In genomic region chr17:55549140-55549539, GRCh38 we compare ENCODE assay signal across 8 cellular contexts. TPM values are rescaled to one million over a fixed set of nuclear protein-coding genes. Genes with fewer than 3 reads are reported as not detected.
A peak's percentile ranks its signal among the peaks of the same experiment; 100 is the strongest.
DNase-seq lines count a peak whose midpoint lies in the region; ATAC-seq and TF ChIP-seq lines count a peak whose summit lies in the region.
"Had no signal": no experiment of that assay in that cellular context is flagged by ENCODE, and none has a peak within 500 bp of the region (broad histone marks: within the 10 kb centered on the region; RNA-seq: fewer than 3 reads in every experiment).

No MANE protein-coding gene starts in this region.

- no peaks in the 10 kb centered on the region for H3K36me3 Mint-ChIP-seq in neural crest cell (ENCODE audit: low read depth)
- peaks cover 6% of the 10 kb centered on the region for H3K36me3 Mint-ChIP-seq in nephron progenitor cell (ENCODE audit: low read depth)

- no peak for ATAC-seq in GM18511 (IDR thresholded peaks at IDR 0.05; ENCODE audit: unreplicated experiment)

- no peak overlapping the region for H3K9ac ChIP-seq in Karpas-422 (ENCODE audit: low read length)

- no peaks in the 10 kb centered on the region for H3K4me1 Mint-ChIP-seq in neural crest cell
- H3K4me1 Mint-ChIP-seq in nephron progenitor cell: peaks cover 5% of the 10 kb centered on the region

- H3K36me3 ChIP-seq in Karpas-422 (ENCODE audit: insufficient read depth, low read length): no peaks in the 10 kb centered on the region
- no peaks in the 10 kb centered on the region for H3K36me3 ChIP-seq in ascending aorta

- H3K79me2 ChIP-seq in Karpas-422 (ENCODE audit: low read length): no peaks in the 10 kb centered on the region

- TF ChIP-seq CTCF in GM12873 (IDR thresholded peaks at IDR 0.05; ENCODE audit: insufficient read depth, low read depth, low read length, missing control alignments) (peak; percentile 55), VCaP (conservative IDR thresholded peaks at IDR 0.05) (peak; percentile 47; the same call in 1 of the 2 replicates), neural crest cell (conservative IDR thresholded peaks at IDR 0.05) (peak; percentile 20), nephron progenitor cell (IDR thresholded peaks at IDR 0.05) (no peak), ascending aorta (IDR thresholded peaks at IDR 0.05) (peak in 1 of 3 experiments; percentile 11)

- H3K4me3 Mint-ChIP-seq in neural crest cell (no peak overlapping the region), nephron progenitor cell (no peak overlapping the region)

- no peaks in the 10 kb centered on the region for H3K9me3 ChIP-seq in Karpas-422 (ENCODE audit: low read length)
- no peaks in the 10 kb centered on the region for H3K9me3 ChIP-seq in ascending aorta

- H2AFZ ChIP-seq in Karpas-422 (ENCODE audit: low read length): no peak overlapping the region

- DNase-seq in Karpas-422: peak; percentile 74
- no peak for DNase-seq in neural crest cell (ENCODE audit: low read depth, low spot score)
- no peak for DNase-seq in nephron progenitor cell
- DNase-seq in ascending aorta (ENCODE audit: low spot score in 2 of 2): no peak
- DNase-seq: stimulated activated CD4-positive, alpha-beta T cell treated with anti-CD3 and anti-CD28 coated beads, Interleukin-4, amount 100 ng/mL, for 1 hour had no signal

- H3K4me3 ChIP-seq in Karpas-422 (ENCODE audit: low read length): no peak overlapping the region
- H3K4me3 ChIP-seq in ascending aorta: no peak overlapping the region

- peaks cover 7% of the 10 kb centered on the region for H3K9me3 Mint-ChIP-seq in neural crest cell
- H3K9me3 Mint-ChIP-seq in nephron progenitor cell: peaks cover 14% of the 10 kb centered on the region

- H3K27ac ChIP-seq in Karpas-422 (ENCODE audit: low read length) (no peak overlapping the region), VCaP (no peak overlapping the region), ascending aorta (no peak overlapping the region)

- H4K20me1 ChIP-seq in Karpas-422 (ENCODE audit: insufficient read depth, low read depth, low read length): no peaks in the 10 kb centered on the region

- intact Hi-C loops in ascending aorta (cut with DNase I): no loop called here

- H3K9me2 ChIP-seq in Karpas-422 (replicated peaks; ENCODE audit: insufficient read depth, low read length): no peaks in the 10 kb centered on the region

- H3K27me3 ChIP-seq in Karpas-422 (ENCODE audit: low read length): no peaks in the 10 kb centered on the region
- no peaks in the 10 kb centered on the region for H3K27me3 ChIP-seq in ascending aorta

- H3K27ac Mint-ChIP-seq in neural crest cell (ENCODE audit: unreplicated experiment): no peak overlapping the region
- no peak overlapping the region for H3K27ac Mint-ChIP-seq in nephron progenitor cell

- H3K4me2 ChIP-seq in Karpas-422 (ENCODE audit: low read depth, low read length, poor library complexity, severe bottlenecking): no peak overlapping the region

- H3K27me3 Mint-ChIP-seq in neural crest cell (ENCODE audit: low read depth) (peaks cover 5% of the 10 kb centered on the region), nephron progenitor cell (ENCODE audit: low read depth, poor library complexity) (peaks cover 5% of the 10 kb centered on the region)

- peaks cover 69% of the 10 kb centered on the region for H3K4me1 ChIP-seq in Karpas-422 (ENCODE audit: low read length)
- no peaks in the 10 kb centered on the region for H3K4me1 ChIP-seq in ascending aorta

RNA-seq across cellular contexts. Expression of gene SMIM36, which starts 37.9 kb away (rescaled TPM):
- total RNA-seq in Karpas-422 (2014; rRNA removed; shearing (Covaris generic); ENCODE audit: low replicate concordance): not detected in 2 replicates
- total RNA-seq in neural crest cell: not detected in 2 replicates
- not detected for total RNA-seq in ascending aorta
